ENCODE assay signal across 12 cellular contexts in genomic region chr6:131060311-131060710, GRCh38. TPM values are rescaled to one million over a fixed set of nuclear protein-coding genes. Genes with fewer than 3 reads are reported as not detected.
DNase-seq lines count a peak whose midpoint lies in the region; ATAC-seq, FAIRE-seq and TF ChIP-seq lines count a peak whose summit lies in the region.
"Had no signal": no experiment of that assay in that cellular context is flagged by ENCODE, and none has a peak within 500 bp of the region (broad histone marks: within the 10 kb centered on the region; RNA-seq: fewer than 3 reads in every experiment).

No MANE protein-coding gene starts in this region.

- BruUV-seq in PC-3 (replicated peaks; lab: Mats Ljungman, UMichigan), result no TSS peak

- no peaks in the 10 kb centered on the region for H3K27me3 ChIP-seq in GM06990 (replicated peaks; ENCODE audit: control insufficient read depth, insufficient read depth, low read length)
- H3K27me3 ChIP-seq in PC-3 (ENCODE audit: low read length), result no peaks in the 10 kb centered on the region
- H3K27me3 ChIP-seq in smooth muscle cell (ENCODE audit: low read depth), result no peaks in the 10 kb centered on the region
- peaks cover 0 to 18% (median 0%) of the 10 kb centered on the region in 7 donors for H3K27me3 ChIP-seq in spleen (replicated peaks in 1 of 7)
- H3K27me3 ChIP-seq: heart right ventricle had no signal

- no peak for TF ChIP-seq CTCF in GM06990 (IDR thresholded peaks at IDR 0.05; ENCODE audit: insufficient read depth, low read length, poor library complexity, severe bottlenecking)
- no peak for TF ChIP-seq CTCF in PC-3 (conservative IDR thresholded peaks at IDR 0.05; ENCODE audit: low read depth, low read length)
- no peak for TF ChIP-seq CTCF in fibroblast of pulmonary artery (IDR thresholded peaks at IDR 0.05; ENCODE audit: low read length, missing control alignments)
- TF ChIP-seq CTCF in smooth muscle cell (IDR thresholded peaks at IDR 0.05; ENCODE audit: borderline replicate concordance, insufficient read depth, poor library complexity, severe bottlenecking), result no peak
- no peak for TF ChIP-seq CTCF in D721Med (IDR thresholded peaks at IDR 0.05; ENCODE audit: insufficient read depth, missing control alignments)
- no peak for TF ChIP-seq CTCF in spleen (IDR thresholded peaks at IDR 0.05 in 8 of 11, conservative IDR thresholded peaks at IDR 0.05 in 3 of 11)

- H3K36me3 ChIP-seq in GM06990 (ENCODE audit: control insufficient read depth, insufficient read depth, low read length) (no peaks in the 10 kb centered on the region), PC-3 (ENCODE audit: low read depth, low read length) (peaks cover 16% of the 10 kb centered on the region), smooth muscle cell (ENCODE audit: low read depth) (peaks cover 5% of the 10 kb centered on the region), spleen (peaks cover 0 to 4% (median 0%) of the 10 kb centered on the region in 6 donors)

- no peak overlapping the region for H3K4me3 ChIP-seq in GM06990 (replicated peaks; ENCODE audit: low read depth, low read length)
- peak overlapping the region; percentile 87 for H3K4me3 ChIP-seq in PC-3 (ENCODE audit: low read length)
- H3K4me3 ChIP-seq in fibroblast of pulmonary artery (replicated peaks; ENCODE audit: low read depth, low read length), result peak overlapping the region; percentile 82
- H3K4me3 ChIP-seq in smooth muscle cell, result peak overlapping the region; percentile 91
- peak overlapping the region in 1 of 8 donors; percentile 93 for H3K4me3 ChIP-seq in spleen

- peaks cover 37% of the 10 kb centered on the region for H3K4me1 ChIP-seq in PC-3 (ENCODE audit: insufficient read depth, low read length)
- H3K4me1 ChIP-seq in smooth muscle cell (ENCODE audit: low read depth), result peaks cover 19% of the 10 kb centered on the region
- peaks cover 7 to 37% (median 32%) of the 10 kb centered on the region in 6 donors for H3K4me1 ChIP-seq in spleen

- H3K9me3 ChIP-seq in PC-3 (ENCODE audit: low read length) (peaks cover 6% of the 10 kb centered on the region), smooth muscle cell (replicated peaks; ENCODE audit: low read depth) (peaks cover 2% of the 10 kb centered on the region), spleen (peaks cover 0 to 26% (median 20%) of the 10 kb centered on the region in 8 donors)

- DNase-seq in GM06990 (ENCODE audit: extremely low read depth, insufficient read length), result peak; percentile 23
- DNase-seq in PC-3, result peak; percentile 49
- no peak for DNase-seq in fibroblast of pulmonary artery (ENCODE audit: low read depth)
- DNase-seq in smooth muscle cell (lab: John Stamatoyannopoulos, UW; ENCODE audit: unreplicated experiment), result no peak
- DNase-seq in activated gamma-delta T cell (lab: John Stamatoyannopoulos, UW), result no peak
- no peak for DNase-seq in D721Med (ENCODE audit: insufficient read length, low spot score)
- DNase-seq in spleen, result no peak
- DNase-seq in activated gamma-delta T cell treated with Interleukin-2 at 50 U/mL for 16 hours, result no peak
- DNase-seq: activated T-cell treated with anti-CD3 and anti-CD28 coated beads for 4 hours, heart right ventricle, MV-4-11, NCI-H82 had no signal

- ATAC-seq in PC-3, result peak; percentile 26
- ATAC-seq: heart right ventricle had no signal

- intact Hi-C loops in PC-3 (cut with micrococcal nuclease), result loop anchor here (1.0 to 2.0 kb wide), 3 partner anchors 36 to 175 kb away; no protein-coding TSS in a partner anchor
- intact Hi-C loops in spleen (cut with DNase I; ENCODE audit: low total_unique reads), result no loop called here

- H4K20me1 ChIP-seq in PC-3 (ENCODE audit: low read length) (no peaks in the 10 kb centered on the region), smooth muscle cell (ENCODE audit: low read depth) (peaks cover 7% of the 10 kb centered on the region)

- H3K4me2 ChIP-seq in PC-3 (ENCODE audit: low read length) (peak overlapping the region; percentile 90), smooth muscle cell (peak overlapping the region; percentile 83)

- peak overlapping the region; percentile 54 for H3K27ac ChIP-seq in PC-3 (ENCODE audit: low read length)
- peak overlapping the region; percentile 73 for H3K27ac ChIP-seq in smooth muscle cell (ENCODE audit: low read depth)
- peak overlapping the region in 1 of 8 donors; percentile 8 for H3K27ac ChIP-seq in spleen

- POLR2A ChIA-PET in PC-3 (lab: Charles Lee; ENCODE audit: unreplicated experiment), result no interaction called here

- no peak for FAIRE-seq in D721Med (lab: Jason Lieb, UNC)

- 34% methylated on average over 3 of the region's 3 CpGs for WGBS in smooth muscle cell (ENCODE audit: low lambda C conversion rate)
- WGBS in spleen, 5 donors, result 58 to 68% (median 66%) methylated on average over 3 of the region's 3 CpGs

- H2AFZ ChIP-seq in PC-3 (ENCODE audit: low read length) (no peak overlapping the region), smooth muscle cell (ENCODE audit: low read depth) (no peak overlapping the region)

- H3F3A ChIP-seq in PC-3 (ENCODE audit: low read length, unreplicated experiment) (peaks cover 4% of the 10 kb centered on the region), smooth muscle cell (ENCODE audit: low read depth) (peaks cover 14% of the 10 kb centered on the region)

- H3K9ac ChIP-seq in PC-3 (ENCODE audit: low read length) (no peak overlapping the region), smooth muscle cell (ENCODE audit: low read depth) (peak overlapping the region; percentile 14)

- H3K79me2 ChIP-seq in PC-3 (ENCODE audit: low read length) (peaks cover 76% of the 10 kb centered on the region), smooth muscle cell (ENCODE audit: low read depth) (peaks cover 50% of the 10 kb centered on the region)

- CTCF ChIA-PET in PC-3 (lab: Charles Lee), result no interaction called here

- no peak for TF ChIP-seq POLR2A in spleen (IDR thresholded peaks at IDR 0.05)

- H3K9me2 ChIP-seq in PC-3 (replicated peaks; ENCODE audit: low read length), result no peaks in the 10 kb centered on the region

RNA-seq across cellular contexts. Expression of gene EPB41L2, which starts 2.7 kb away (rescaled TPM):
- total RNA-seq in PC-3 (2014; rRNA removed) (26.9 and 39.9 TPM in 2 replicates), smooth muscle cell (44.6 and 52.9 TPM in 2 replicates), spleen (100 to 1,000 TPM in 6 of 7 donors, 10 to 100 TPM in 1; 98.7 to 210 (median 138) TPM)
- polyA plus RNA-seq in smooth muscle cell (40.2 and 44.2 TPM in 2 replicates), spleen (10 to 100 TPM; 19.3 to 35.0 (median 20.2) TPM)

Comparison
In these comparisons a context has a peak if more than half of its experiments do, and no peak if none do; other contexts are left out.
1. DNase-seq: peak in GM06990 (single experiment) and PC-3 (single experiment); none in fibroblast of pulmonary artery (single experiment), smooth muscle cell (single experiment), activated gamma-delta T cell (single experiment), D721Med (single experiment), spleen (single experiment) and activated gamma-delta T cell treated with Interleukin-2 at 50 U/mL for 16 hours (single experiment).